Comparison of ENCODE assay signal across 16 cellular contexts in genomic region chr6:139653136-139653535, GRCh38.
"Had no signal": no experiment of that assay in that cellular context is flagged by ENCODE, and none has a peak within 500 bp of the region (broad histone marks: within the 10 kb centered on the region; RNA-seq: fewer than 3 reads in every experiment).

No MANE protein-coding gene starts in this region.

- DNase-seq: effector memory CD8-positive, alpha-beta T cell; esophagus squamous epithelium; foreskin fibroblast; hippocampal formation; kidney glomerular epithelial cell; mammary epithelial cell; naive B cell; posterior cingulate gyrus; stimulated activated CD4-positive, alpha-beta T cell treated with anti-CD3 and anti-CD28 coated beads, Interleukin-2, amount 100 ng/mL, for 24 hours; stimulated activated CD4-positive, alpha-beta T cell treated with anti-CD3 and anti-CD28 coated beads, Interleukin-4, amount 100 ng/mL, for 4 hours; stimulated activated naive CD4-positive, alpha-beta T cell treated with Interleukin-2 at 50 U/mL for 16 hours; trophoblast cell had no signal

- H3K4me3 ChIP-seq: esophagus squamous epithelium, skin epidermis had no signal

- H3K4me1 Mint-ChIP-seq: naive B cell had no signal

- H3K9me3 Mint-ChIP-seq: effector memory CD8-positive, alpha-beta T cell; naive B cell had no signal

- ATAC-seq: effector memory CD8-positive, alpha-beta T cell; left lobe of liver; sciatic nerve had no signal

- H3K27me3 ChIP-seq: esophagus squamous epithelium, neutrophil had no signal

- H3K4me3 Mint-ChIP-seq: effector memory CD8-positive, alpha-beta T cell; naive B cell had no signal

- H3K27ac ChIP-seq: esophagus squamous epithelium, neutrophil, skin epidermis had no signal

- H3K9me3 ChIP-seq: esophagus squamous epithelium, neutrophil had no signal

- H3K27ac Mint-ChIP-seq: effector memory CD8-positive, alpha-beta T cell; naive B cell had no signal

- H3K36me3 ChIP-seq: esophagus squamous epithelium, neutrophil had no signal

- H3K36me3 Mint-ChIP-seq: naive B cell had no signal
